17 cellular contexts compared by ENCODE assay signal in the genomic region with DNA sequence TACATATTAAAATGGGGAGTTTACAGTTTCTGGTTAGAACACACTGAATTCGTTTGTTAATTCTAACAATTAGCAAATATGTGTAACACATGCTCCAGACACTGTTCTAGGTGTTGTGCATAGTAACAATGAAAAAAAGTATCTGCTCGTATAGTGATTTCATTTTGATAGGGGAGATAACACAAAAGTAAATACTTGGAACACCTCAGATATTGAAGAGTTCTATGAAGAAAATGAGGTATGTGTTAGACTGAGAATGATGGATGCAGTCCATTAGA. TPM values are rescaled to one million over a fixed set of nuclear protein-coding genes. Genes with fewer than 3 reads are reported as not detected.
DNase-seq lines count a peak whose midpoint lies in the region; ATAC-seq and TF ChIP-seq lines count a peak whose summit lies in the region.
"Had no signal": no experiment of that assay in that cellular context is flagged by ENCODE, and none has a peak within 500 bp of the region (broad histone marks: within the 10 kb centered on the region; RNA-seq: fewer than 3 reads in every experiment).

No MANE protein-coding gene starts in this region.

- DNase-seq in T-helper 1 cell (no peak), natural killer cell (no peak), esophagus muscularis mucosa (ENCODE audit: extremely low spot score) (no peak)
- DNase-seq in activated T-helper 1 cell treated with anti-CD3 and anti-CD28 coated beads, Interleukin-12 subunit alpha, Interleukin-12 subunit beta, Interleukin-2, Interleukin-4 antibody, amounts not matched to agents 30 ng/mL and 10 ng/mL and 1 ng/mL, durations not matched to agents 14 hours and 24 hours and 36 hours (ENCODE audit: low spot score) = no peak
- no peak for DNase-seq in stimulated activated CD4-positive, alpha-beta T cell treated with anti-CD3 and anti-CD28 coated beads, Interleukin-2, amount 100 ng/mL, for 24 hours
- DNase-seq: anterior cingulate cortex, COR-L47, islet precursor cell, NCI-H1105 treated with DMSO at 0.1 percent for 48 hours, SHP77 treated with DMSO at 0.1 percent for 48 hours had no signal

- H3K9me3 Mint-ChIP-seq in T-helper 1 cell treated with Interleukin-12 subunit alpha and Interleukin-12 subunit beta and Interleukin-4 antibody, amounts not matched to agents 30 μg/mL and 1 μg/mL, for 36 hours = no peaks in the 10 kb centered on the region
- peaks cover 3% of the 10 kb centered on the region for H3K9me3 Mint-ChIP-seq in activated T-helper 1 cell treated with anti-CD3 and anti-CD28 coated beads, Interleukin-12 subunit alpha, Interleukin-12 subunit beta, Interleukin-2, Interleukin-4 antibody, amounts not matched to agents 30 ng/mL and 10 ng/mL and 1 ng/mL, durations not matched to agents 14 hours and 24 hours and 36 hours
- no peaks in the 10 kb centered on the region for H3K9me3 Mint-ChIP-seq in natural killer cell

- H3K9me3 ChIP-seq in esophagus muscularis mucosa = no peaks in the 10 kb centered on the region

- H3K27me3 ChIP-seq in esophagus muscularis mucosa = no peaks in the 10 kb centered on the region

- peak overlapping the region; percentile 35 for H3K4me3 Mint-ChIP-seq in T-helper 1 cell treated with Interleukin-12 subunit alpha and Interleukin-12 subunit beta and Interleukin-4 antibody, amounts not matched to agents 30 μg/mL and 1 μg/mL, for 36 hours
- peak overlapping the region; percentile 25 for H3K4me3 Mint-ChIP-seq in activated T-helper 1 cell treated with anti-CD3 and anti-CD28 coated beads, Interleukin-12 subunit alpha, Interleukin-12 subunit beta, Interleukin-2, Interleukin-4 antibody, amounts not matched to agents 30 ng/mL and 10 ng/mL and 1 ng/mL, durations not matched to agents 14 hours and 24 hours and 36 hours
- peak overlapping the region; percentile 11 for H3K4me3 Mint-ChIP-seq in natural killer cell

- no peaks in the 10 kb centered on the region for H3K27me3 Mint-ChIP-seq in T-helper 1 cell treated with Interleukin-12 subunit alpha and Interleukin-12 subunit beta and Interleukin-4 antibody, amounts not matched to agents 30 μg/mL and 1 μg/mL, for 36 hours (ENCODE audit: low read depth)
- H3K27me3 Mint-ChIP-seq in activated T-helper 1 cell treated with anti-CD3 and anti-CD28 coated beads, Interleukin-12 subunit alpha, Interleukin-12 subunit beta, Interleukin-2, Interleukin-4 antibody, amounts not matched to agents 30 ng/mL and 10 ng/mL and 1 ng/mL, durations not matched to agents 14 hours and 24 hours and 36 hours (ENCODE audit: insufficient read depth) = no peaks in the 10 kb centered on the region
- H3K27me3 Mint-ChIP-seq in natural killer cell (ENCODE audit: low read depth in 2 of 2) = no peaks in the 10 kb centered on the region

- H3K36me3 Mint-ChIP-seq in T-helper 1 cell treated with Interleukin-12 subunit alpha and Interleukin-12 subunit beta and Interleukin-4 antibody, amounts not matched to agents 30 μg/mL and 1 μg/mL, for 36 hours (ENCODE audit: low read depth) = peaks cover 57% of the 10 kb centered on the region
- H3K36me3 Mint-ChIP-seq in activated T-helper 1 cell treated with anti-CD3 and anti-CD28 coated beads, Interleukin-12 subunit alpha, Interleukin-12 subunit beta, Interleukin-2, Interleukin-4 antibody, amounts not matched to agents 30 ng/mL and 10 ng/mL and 1 ng/mL, durations not matched to agents 14 hours and 24 hours and 36 hours (ENCODE audit: low read depth) = peaks cover 54% of the 10 kb centered on the region
- H3K36me3 Mint-ChIP-seq in natural killer cell = peaks cover 33% of the 10 kb centered on the region

- intact Hi-C loops in activated T-helper 1 cell treated with anti-CD3 and anti-CD28 coated beads, Interleukin-12 subunit alpha, Interleukin-12 subunit beta, Interleukin-2, Interleukin-4 antibody, amounts not matched to agents 30 ng/mL and 10 ng/mL and 1 ng/mL, durations not matched to agents 14 hours and 24 hours and 36 hours (cut with micrococcal nuclease) = loop anchor here (1.0 kb wide), 3 partner anchors 9 to 33 kb away; a partner anchor contains a TSS
- intact Hi-C loops in natural killer cell (cut with micrococcal nuclease) = no loop called here
- intact Hi-C loops in esophagus muscularis mucosa (cut with DNase I) = no loop called here

- no peak for TF ChIP-seq EP300 in esophagus muscularis mucosa (IDR thresholded peaks at IDR 0.05)

- H3K27ac ChIP-seq in esophagus muscularis mucosa (replicated peaks in 1 of 4) = no peak overlapping the region
- H3K27ac ChIP-seq: 22Rv1 had no signal

- no peak for TF ChIP-seq POLR2A in esophagus muscularis mucosa (IDR thresholded peaks at IDR 0.05; ENCODE audit: low read depth)

- no peaks in the 10 kb centered on the region for H3K4me1 ChIP-seq in esophagus muscularis mucosa

- peak overlapping the region; percentile 93 for H3K27ac Mint-ChIP-seq in T-helper 1 cell treated with Interleukin-12 subunit alpha and Interleukin-12 subunit beta and Interleukin-4 antibody, amounts not matched to agents 30 μg/mL and 1 μg/mL, for 36 hours
- H3K27ac Mint-ChIP-seq in activated T-helper 1 cell treated with anti-CD3 and anti-CD28 coated beads, Interleukin-12 subunit alpha, Interleukin-12 subunit beta, Interleukin-2, Interleukin-4 antibody, amounts not matched to agents 30 ng/mL and 10 ng/mL and 1 ng/mL, durations not matched to agents 14 hours and 24 hours and 36 hours = peak overlapping the region; percentile 90
- peak overlapping the region; percentile 90 for H3K27ac Mint-ChIP-seq in natural killer cell

- H3K36me3 ChIP-seq in esophagus muscularis mucosa = peaks cover 26 to 92% (median 72%) of the 10 kb centered on the region in 4 donors

- WGBS in esophagus muscularis mucosa = 94% methylated on average over 2 of the region's 2 CpGs

- ATAC-seq in HG02588 (IDR thresholded peaks at IDR 0.05; ENCODE audit: unreplicated experiment) (peak; percentile 15), natural killer cell (peak; percentile 43 to 57 (median 55)), GM21717 (IDR thresholded peaks at IDR 0.05; ENCODE audit: unreplicated experiment) (no peak)
- ATAC-seq: HCT116, K562 had no signal

- H3K4me3 ChIP-seq in esophagus muscularis mucosa = no peak overlapping the region
- H3K4me3 ChIP-seq: K562, skin epidermis had no signal

- TF ChIP-seq CTCF in natural killer cell (IDR thresholded peaks at IDR 0.05) (no peak), esophagus muscularis mucosa (IDR thresholded peaks at IDR 0.05) (no peak)

- H3K4me1 Mint-ChIP-seq in T-helper 1 cell treated with Interleukin-12 subunit alpha and Interleukin-12 subunit beta and Interleukin-4 antibody, amounts not matched to agents 30 μg/mL and 1 μg/mL, for 36 hours (ENCODE audit: low read depth) = peaks cover 44% of the 10 kb centered on the region
- peaks cover 43% of the 10 kb centered on the region for H3K4me1 Mint-ChIP-seq in activated T-helper 1 cell treated with anti-CD3 and anti-CD28 coated beads, Interleukin-12 subunit alpha, Interleukin-12 subunit beta, Interleukin-2, Interleukin-4 antibody, amounts not matched to agents 30 ng/mL and 10 ng/mL and 1 ng/mL, durations not matched to agents 14 hours and 24 hours and 36 hours (ENCODE audit: low read depth)
- H3K4me1 Mint-ChIP-seq in natural killer cell = peaks cover 22 to 24% of the 10 kb centered on the region in 2 donors

RNA-seq across cellular contexts. Expression of a gene that starts 6.8 kb away (rescaled TPM):
- total RNA-seq in activated T-helper 1 cell treated with anti-CD3 and anti-CD28 coated beads, Interleukin-12 subunit alpha, Interleukin-12 subunit beta, Interleukin-2, Interleukin-4 antibody, amounts not matched to agents 30 ng/mL and 10 ng/mL and 1 ng/mL, durations not matched to agents 14 hours and 24 hours and 36 hours = 43.0 and 43.1 TPM in 2 replicates
- total RNA-seq in natural killer cell (100 to 1,000 TPM in 1 of 3 donors, 10 to 100 TPM in 2; 76.9 to 110 (median 85.5) TPM), esophagus muscularis mucosa (10 to 100 TPM; 23.0 to 35.8 (median 33.9) TPM)

RNA-seq across cellular contexts. Expression of a gene that starts 21.3 kb away (rescaled TPM):
- total RNA-seq in activated T-helper 1 cell treated with anti-CD3 and anti-CD28 coated beads, Interleukin-12 subunit alpha, Interleukin-12 subunit beta, Interleukin-2, Interleukin-4 antibody, amounts not matched to agents 30 ng/mL and 10 ng/mL and 1 ng/mL, durations not matched to agents 14 hours and 24 hours and 36 hours = 113 and 117 TPM in 2 replicates
- total RNA-seq in natural killer cell = 10 to 100 TPM; 72.0 to 87.7 (median 72.8) TPM
- total RNA-seq in esophagus muscularis mucosa = 10 to 100 TPM; 39.5 to 72.3 (median 46.1) TPM

RNA-seq across cellular contexts. Expression of a gene that starts 25.9 kb away (rescaled TPM):
- total RNA-seq in activated T-helper 1 cell treated with anti-CD3 and anti-CD28 coated beads, Interleukin-12 subunit alpha, Interleukin-12 subunit beta, Interleukin-2, Interleukin-4 antibody, amounts not matched to agents 30 ng/mL and 10 ng/mL and 1 ng/mL, durations not matched to agents 14 hours and 24 hours and 36 hours = 147 and 156 TPM in 2 replicates
- total RNA-seq in natural killer cell (100 to 1,000 TPM in 2 of 3 donors, 10 to 100 TPM in 1; 98.1 to 132 (median 105) TPM), esophagus muscularis mucosa (100 to 1,000 TPM; 100 to 142 (median 110) TPM)

RNA-seq across cellular contexts. Expression of a gene that starts 45.4 kb away (rescaled TPM):
- total RNA-seq in activated T-helper 1 cell treated with anti-CD3 and anti-CD28 coated beads, Interleukin-12 subunit alpha, Interleukin-12 subunit beta, Interleukin-2, Interleukin-4 antibody, amounts not matched to agents 30 ng/mL and 10 ng/mL and 1 ng/mL, durations not matched to agents 14 hours and 24 hours and 36 hours = 9.6 and 12.5 TPM in 2 replicates
- 10 to 100 TPM in 2 of 3 donors, 1 to 10 TPM in 1; 8.4 to 11.6 (median 10.8) TPM for total RNA-seq in natural killer cell
- 100 to 1,000 TPM in 3 of 4 donors, 10 to 100 TPM in 1; 96.5 to 129 (median 111) TPM for total RNA-seq in esophagus muscularis mucosa
